In the genomic region with DNA sequence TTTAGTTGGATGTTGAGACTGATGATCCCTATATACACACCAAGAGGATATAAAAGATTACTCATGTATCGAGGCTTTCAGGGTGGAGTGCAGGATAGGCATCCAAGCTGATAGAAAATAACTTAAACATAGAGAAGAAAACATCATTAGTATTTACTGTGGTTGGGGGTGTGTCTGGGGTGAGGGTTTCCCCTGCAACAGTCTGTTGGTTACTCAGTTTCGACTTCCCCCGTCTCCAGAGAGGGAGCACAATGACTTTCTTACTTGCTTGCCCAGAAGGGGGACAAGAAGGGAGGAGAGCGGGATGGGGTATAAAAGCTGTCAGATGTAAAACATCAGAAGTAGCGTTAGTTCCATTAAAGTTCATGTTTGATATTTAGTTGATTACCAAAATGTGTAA, we compare ENCODE assay signal across 17 cellular contexts.
"Had no signal": no experiment of that assay in that cellular context is flagged by ENCODE, and none has a peak within 500 bp of the region (broad histone marks: within the 10 kb centered on the region; RNA-seq: fewer than 3 reads in every experiment).

No MANE protein-coding gene starts in this region.

- FAIRE-seq: islet of Langerhans had no signal

- H3K4me3 ChIP-seq: body of pancreas, cardiac muscle cell, heart left ventricle, spleen, testis, vagina had no signal

- DNase-seq: activated gamma-delta T cell treated with Interleukin-2 at 50 U/mL for 16 hours; activated T-cell treated with anti-CD3 and anti-CD28 coated beads, Interleukin-2, amount 50 U/mL, for 1 hour; anterior cingulate cortex; body of pancreas; cortex of kidney; endodermal cell; heart left ventricle; spleen; stimulated activated CD4-positive, alpha-beta T cell treated with anti-CD3 and anti-CD28 coated beads, Interleukin-4, amount 100 ng/mL, for 1 hour; stimulated activated naive CD4-positive, alpha-beta T cell; testis; trophoblast cell had no signal

- H3K9me3 ChIP-seq: body of pancreas, heart left ventricle, spleen, testis, vagina had no signal

- H3K4me1 ChIP-seq: body of pancreas, heart left ventricle, spleen, testis, vagina had no signal

- ATAC-seq: body of pancreas; heart left ventricle; natural killer cell treated with Interleukin-12 subunit alpha and Interleukin-12 subunit beta and Interleukin-15 and Interleukin-18, amount 100 ng/mL, for 72 hours; WTC11 had no signal

- H3K27ac ChIP-seq: body of pancreas, cardiac muscle cell, heart left ventricle, spleen, testis, vagina had no signal

- H3K36me3 ChIP-seq: cardiac muscle cell, heart left ventricle, spleen, vagina had no signal

- H3K27me3 ChIP-seq: body of pancreas, cardiac muscle cell, heart left ventricle, spleen, testis, vagina had no signal
